ENCODE assay signal across 10 cellular contexts in genomic region chr7:25260862-25261454, GRCh38. TPM values are rescaled to one million over a fixed set of nuclear protein-coding genes. Genes with fewer than 3 reads are reported as not detected.
DNase-seq lines count a peak whose midpoint lies in the region; ATAC-seq and TF ChIP-seq lines count a peak whose summit lies in the region.
"Had no signal": no experiment of that assay in that cellular context is flagged by ENCODE, and none has a peak within 500 bp of the region (broad histone marks: within the 10 kb centered on the region; RNA-seq: fewer than 3 reads in every experiment).

No MANE protein-coding gene starts in this region.

- no peaks in the 10 kb centered on the region for H3K36me3 ChIP-seq in H7 (replicated peaks; ENCODE audit: control insufficient read depth, insufficient read depth, low read length)
- H3K36me3 ChIP-seq: left ventricle myocardium inferior had no signal

- peak; percentile 50 for ATAC-seq in GM19035 (IDR thresholded peaks at IDR 0.05; ENCODE audit: unreplicated experiment)
- ATAC-seq in GM19351 (IDR thresholded peaks at IDR 0.05; ENCODE audit: unreplicated experiment) = no peak

- H3K4me3 ChIP-seq in fibroblast of villous mesenchyme (ENCODE audit: low read depth, low read length) = peak overlapping the region; percentile 23
- no peak overlapping the region for H3K4me3 ChIP-seq in H7 (ENCODE audit: insufficient read depth, low read depth, low read length)
- H3K4me3 ChIP-seq: left ventricle myocardium inferior had no signal

- no peaks in the 10 kb centered on the region for H3K27me3 ChIP-seq in H7 (ENCODE audit: control insufficient read depth, insufficient read depth, low read length)

- no peak for TF ChIP-seq CTCF in fibroblast of villous mesenchyme (IDR thresholded peaks at IDR 0.05; ENCODE audit: insufficient read depth, low read depth, low read length)

- peak; percentile 61 for DNase-seq in AG08395 (ENCODE audit: low spot score)
- DNase-seq in OCI-M1 (lab: John Stamatoyannopoulos, UW) = peak; percentile 21
- peak; percentile 70 for DNase-seq in fibroblast of villous mesenchyme (ENCODE audit: low read depth)
- DNase-seq in pons (ENCODE audit: low spot score) = no peak
- DNase-seq in H7 = no peak
- no peak for DNase-seq in DMS79 (lab: John Stamatoyannopoulos, UW)
- DNase-seq: left ventricle myocardium inferior had no signal

RNA-seq across cellular contexts. Expression of gene NPVF, which starts 32.7 kb away (rescaled TPM):
- not detected in 2 replicates for total RNA-seq in fibroblast of villous mesenchyme
- not detected in 2 replicates for total RNA-seq in H7 (2014; rRNA removed; shearing (Covaris generic))
- total RNA-seq: left ventricle myocardium inferior; T-helper 1 cell treated with Interleukin-12 subunit alpha and Interleukin-12 subunit beta and Interleukin-4 antibody, amounts not matched to agents 30 ng/mL and 1 ng/mL, for 36 hours had no signal

Comparison
In these comparisons a context has a peak if more than half of its experiments do, and no peak if none do; other contexts are left out.
1. DNase-seq: peak in AG08395 (single experiment), OCI-M1 (single experiment) and fibroblast of villous mesenchyme (single experiment); none in pons (single experiment), H7 (single experiment) and DMS79 (single experiment).